In genomic region chr17:37024181-37024637, GRCh38 we compare ENCODE assay signal across 14 cellular contexts.
A peak's percentile ranks its signal among the peaks of the same experiment; 100 is the strongest.
DNase-seq lines count a peak whose midpoint lies in the region; ATAC-seq and TF ChIP-seq lines count a peak whose summit lies in the region.
"Had no signal": no experiment of that assay in that cellular context is flagged by ENCODE, and none has a peak within 500 bp of the region (broad histone marks: within the 10 kb centered on the region; RNA-seq: fewer than 3 reads in every experiment).

No MANE protein-coding gene starts in this region.

- no peak overlapping the region for H3K27ac Mint-ChIP-seq in activated T-cell treated with anti-CD3 and anti-CD28 coated beads, Interleukin-2, amount 50 U/mL, for 72 hours
- H3K27ac Mint-ChIP-seq in effector memory CD8-positive, alpha-beta T cell, result peak overlapping the region; percentile 5 to 47

- no peaks in the 10 kb centered on the region for H3K9me3 Mint-ChIP-seq in activated T-cell treated with anti-CD3 and anti-CD28 coated beads, Interleukin-2, amount 50 U/mL, for 72 hours
- H3K9me3 Mint-ChIP-seq in effector memory CD8-positive, alpha-beta T cell, result no peaks in the 10 kb centered on the region
- H3K9me3 Mint-ChIP-seq: IgD-negative memory B cell had no signal

- H3K27me3 Mint-ChIP-seq in activated T-cell treated with anti-CD3 and anti-CD28 coated beads, Interleukin-2, amount 50 U/mL, for 72 hours (ENCODE audit: low read depth), result no peaks in the 10 kb centered on the region
- H3K27me3 Mint-ChIP-seq in effector memory CD8-positive, alpha-beta T cell, result no peaks in the 10 kb centered on the region
- H3K27me3 Mint-ChIP-seq: IgD-negative memory B cell had no signal

- H3K4me3 ChIP-seq in NB4 (ENCODE audit: low read depth, low read length) (no peak overlapping the region), retinal pigment epithelial cell (ENCODE audit: low read length) (no peak overlapping the region)
- H3K4me3 ChIP-seq: uterus had no signal

- H3K36me3 Mint-ChIP-seq in activated T-cell treated with anti-CD3 and anti-CD28 coated beads, Interleukin-2, amount 50 U/mL, for 72 hours (ENCODE audit: insufficient read depth in 2 of 2), result peaks cover 0 to 14% of the 10 kb centered on the region in 2 donors
- H3K36me3 Mint-ChIP-seq in effector memory CD8-positive, alpha-beta T cell (ENCODE audit: insufficient read depth), result peaks cover 18% of the 10 kb centered on the region

- H3K4me3 Mint-ChIP-seq in activated T-cell treated with anti-CD3 and anti-CD28 coated beads, Interleukin-2, amount 50 U/mL, for 72 hours, result peak overlapping the region; percentile 57 to 80
- no peak overlapping the region for H3K4me3 Mint-ChIP-seq in effector memory CD8-positive, alpha-beta T cell
- H3K4me3 Mint-ChIP-seq: IgD-negative memory B cell had no signal

- TF ChIP-seq CTCF in NB4 (IDR thresholded peaks at IDR 0.05; ENCODE audit: low read depth, low read length) (no peak), retinal pigment epithelial cell (conservative IDR thresholded peaks at IDR 0.05; ENCODE audit: low read depth, low read length) (no peak)

- no peak for TF ChIP-seq POLR2A in NB4 (IDR thresholded peaks at IDR 0.05; ENCODE audit: extremely low read depth, insufficient read length)

- no peak for DNase-seq in activated T-cell treated with anti-CD3 and anti-CD28 coated beads, Interleukin-2, amount 50 U/mL, for 72 hours
- DNase-seq in activated T-cell treated with anti-CD3 and anti-CD28 coated beads, Interleukin-2, amount 50 U/mL, for 1 hour, result no peak
- peak; percentile 62 for DNase-seq in NB4 (ENCODE audit: low read depth)
- no peak for DNase-seq in effector memory CD8-positive, alpha-beta T cell
- DNase-seq in retinal pigment epithelial cell (ENCODE audit: low read depth), result peak; percentile 16
- DNase-seq in SHP77 treated with DMSO at 0.1 percent for 48 hours (lab: John Stamatoyannopoulos, UW), result no peak
- DNase-seq in medulla oblongata (ENCODE audit: extremely low spot score), result no peak
- DNase-seq: activated naive CD4-positive, alpha-beta T cell; aorta; NCI-H1105; occipital lobe; uterus had no signal

- ATAC-seq in activated T-cell treated with anti-CD3 and anti-CD28 coated beads, Interleukin-2, amount 50 U/mL, for 72 hours (replicated peaks in 1 of 2), result no peak
- ATAC-seq in effector memory CD8-positive, alpha-beta T cell (replicated peaks), result no peak
- no peak for ATAC-seq in HG02973 (IDR thresholded peaks at IDR 0.05; ENCODE audit: unreplicated experiment)

- peaks cover 30% of the 10 kb centered on the region for H3K4me1 Mint-ChIP-seq in activated T-cell treated with anti-CD3 and anti-CD28 coated beads, Interleukin-2, amount 50 U/mL, for 72 hours (ENCODE audit: low read depth)
- H3K4me1 Mint-ChIP-seq in effector memory CD8-positive, alpha-beta T cell (ENCODE audit: low read depth in 2 of 2), result peaks cover 10 to 25% of the 10 kb centered on the region in 2 donors

Comparison
In these comparisons a context has a peak if more than half of its experiments do, and no peak if none do; other contexts are left out.
1. DNase-seq: peak in NB4 (single experiment) and retinal pigment epithelial cell (single experiment); none in activated T-cell treated with anti-CD3 and anti-CD28 coated beads, Interleukin-2, amount 50 U/mL, for 72 hours (0 of 2), activated T-cell treated with anti-CD3 and anti-CD28 coated beads, Interleukin-2, amount 50 U/mL, for 1 hour (single experiment), effector memory CD8-positive, alpha-beta T cell (0 of 3), SHP77 treated with DMSO at 0.1 percent for 48 hours (single experiment) and medulla oblongata (single experiment).
2. H3K4me3 Mint-ChIP-seq: peak in activated T-cell treated with anti-CD3 and anti-CD28 coated beads, Interleukin-2, amount 50 U/mL, for 72 hours (2 of 2); none in effector memory CD8-positive, alpha-beta T cell (0 of 2).